Comparison of ENCODE assay signal across 2 cellular contexts in the genomic region with DNA sequence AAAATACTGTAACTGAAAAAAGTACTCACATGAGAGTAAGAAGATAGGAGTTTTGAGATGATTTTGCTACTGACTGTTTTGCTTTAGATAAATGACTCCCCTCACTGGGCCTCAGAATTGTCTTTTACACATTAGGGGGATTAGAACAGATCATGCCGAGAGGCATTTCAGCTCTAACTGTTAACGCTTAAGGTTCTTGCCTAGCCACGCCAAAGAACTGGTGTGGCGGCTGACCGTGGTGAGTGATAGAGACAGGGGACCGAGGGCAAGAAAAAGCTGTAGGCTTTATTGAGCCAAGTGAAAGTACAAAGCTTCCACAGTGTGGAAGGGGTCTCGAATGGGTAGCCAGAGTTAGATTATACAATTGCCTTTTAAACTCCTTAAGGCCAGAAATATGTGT.
TF ChIP-seq lines count a peak whose summit lies in the region.

No MANE protein-coding gene starts in this region.

TF ChIP-seq in GM23338, 12 proteins besides CTCF, POLR2A, EP300 and RAD21 (continued from another document):
- TF ChIP-seq REST (IDR thresholded peaks at IDR 0.05; ENCODE audit: unreplicated experiment), result no peak
- TF ChIP-seq ZNF331 (CRISPR knock-in tag; IDR thresholded peaks at IDR 0.05; ENCODE audit: low read depth), result no peak
- TF ChIP-seq EZH2 (IDR thresholded peaks at IDR 0.05; ENCODE audit: low read depth, unreplicated experiment), result no peak
- TF ChIP-seq CREB1 (CRISPR knock-in tag; IDR thresholded peaks at IDR 0.05; ENCODE audit: low read depth), result no peak
- TF ChIP-seq NANOG (IDR thresholded peaks at IDR 0.05; ENCODE audit: borderline replicate concordance), result no peak
- TF ChIP-seq ETS1 (IDR thresholded peaks at IDR 0.05), result no peak
- no peak for TF ChIP-seq ZNF462 (CRISPR knock-in tag; IDR thresholded peaks at IDR 0.05)

TF ChIP-seq in WTC11, 78 proteins besides CTCF, POLR2A, EP300 and RAD21 (continued from another document):
- TF ChIP-seq NR3C1 (CRISPR knock-in tag; conservative IDR thresholded peaks at IDR 0.05; ENCODE audit: low read depth), result no peak
- no peak for TF ChIP-seq ZNF317 (CRISPR knock-in tag; IDR thresholded peaks at IDR 0.05; ENCODE audit: borderline replicate concordance, low read depth)
- no peak for TF ChIP-seq SMAD4 (CRISPR knock-in tag; IDR thresholded peaks at IDR 0.05)
- no peak for TF ChIP-seq ZNF423 (CRISPR knock-in tag; IDR thresholded peaks at IDR 0.05)
- no peak for TF ChIP-seq HMGA2 (CRISPR knock-in tag; IDR thresholded peaks at IDR 0.05)
- TF ChIP-seq AR (CRISPR knock-in tag; IDR thresholded peaks at IDR 0.05), result no peak
TF ChIP-seq in WTC11: peak in this region for 0.
